Comparison of ENCODE assay signal across 11 cellular contexts in genomic region chr16:4290236-4290830, GRCh38. TPM values are rescaled to one million over a fixed set of nuclear protein-coding genes. Genes with fewer than 3 reads are reported as not detected.
A peak's percentile ranks its signal among the peaks of the same experiment; 100 is the strongest.
DNase-seq lines count a peak whose midpoint lies in the region; ATAC-seq and TF ChIP-seq lines count a peak whose summit lies in the region.
"Had no signal": no experiment of that assay in that cellular context is flagged by ENCODE, and none has a peak within 500 bp of the region (broad histone marks: within the 10 kb centered on the region; RNA-seq: fewer than 3 reads in every experiment).

No MANE protein-coding gene starts in this region.

- H3K36me3 ChIP-seq in BLaER1 treated with 17β-estradiol and CSF1 and Interleukin-3, amounts not matched to agents 10 nM and 100 nM: peaks cover 0 to 1% (median 0%) of the 10 kb centered on the region in 11 experiments; a peak in 1 of 22 replicates
- no peaks in the 10 kb centered on the region for H3K36me3 ChIP-seq in HUES48 (ENCODE audit: control insufficient read depth, insufficient read depth, low read length)
- no peaks in the 10 kb centered on the region for H3K36me3 ChIP-seq in lower lobe of right lung
- no peaks in the 10 kb centered on the region for H3K36me3 ChIP-seq in suprapubic skin

- H3K4me1 ChIP-seq in BLaER1 treated with 17β-estradiol and CSF1 and Interleukin-3, amounts not matched to agents 10 nM and 100 nM: peaks cover 31 to 76% (median 68%) of the 10 kb centered on the region in 10 experiments
- H3K4me1 ChIP-seq in HUES48 (ENCODE audit: control insufficient read depth, insufficient read depth, low read length): peaks cover 17% of the 10 kb centered on the region
- peaks cover 38% of the 10 kb centered on the region for H3K4me1 ChIP-seq in lower lobe of right lung
- H3K4me1 ChIP-seq in suprapubic skin: peaks cover 28% of the 10 kb centered on the region

- WGBS in suprapubic skin: 83% methylated on average over 8 of the region's 8 CpGs

- in situ Hi-C loops in astrocyte of the cerebellum (cut with HindIII; ENCODE audit: low sequenced_read_pairs): loop anchor here (10.0 kb wide), 1 partner anchor 416 kb away; no protein-coding TSS in a partner anchor

- H3K27me3 ChIP-seq in BLaER1 treated with 17β-estradiol and CSF1 and Interleukin-3, amounts not matched to agents 10 nM and 100 nM: no peaks in the 10 kb centered on the region
- H3K27me3 ChIP-seq in HUES48 (ENCODE audit: control insufficient read depth, insufficient read depth, low read length) (no peaks in the 10 kb centered on the region), lower lobe of right lung (ENCODE audit: low read depth) (no peaks in the 10 kb centered on the region), suprapubic skin (peaks cover 2% of the 10 kb centered on the region)

- TF ChIP-seq EP300 in suprapubic skin (IDR thresholded peaks at IDR 0.05): no peak

- H3K9me3 ChIP-seq in BLaER1 treated with 17β-estradiol and CSF1 and Interleukin-3, amounts not matched to agents 10 nM and 100 nM (replicated peaks in 1 of 11): no peaks in the 10 kb centered on the region
- H3K9me3 ChIP-seq in HUES48 (ENCODE audit: control insufficient read depth, insufficient read depth, low read length): no peaks in the 10 kb centered on the region
- H3K9me3 ChIP-seq in lower lobe of right lung: no peaks in the 10 kb centered on the region
- no peaks in the 10 kb centered on the region for H3K9me3 ChIP-seq in suprapubic skin

- H3K4me2 ChIP-seq in BLaER1 treated with 17β-estradiol and CSF1 and Interleukin-3, amounts not matched to agents 10 nM and 100 nM: peak overlapping the region; percentile 40 to 85 (median 64)

- H3K4me3 ChIP-seq in BLaER1 treated with 17β-estradiol and CSF1 and Interleukin-3, amounts not matched to agents 10 nM and 100 nM: no peak overlapping the region
- H3K4me3 ChIP-seq in HUES48 (ENCODE audit: low read depth, low read length) (no peak overlapping the region), astrocyte of the cerebellum (ENCODE audit: low read depth, low read length) (no peak overlapping the region), lower lobe of right lung (no peak overlapping the region), suprapubic skin (no peak overlapping the region)

- intact Hi-C loops in lower lobe of right lung (cut with DNase I): no loop called here

- peak overlapping the region in 10 of 11 experiments; percentile 30 to 76 (median 58); a peak in 20 of 22 replicates for H3K27ac ChIP-seq in BLaER1 treated with 17β-estradiol and CSF1 and Interleukin-3, amounts not matched to agents 10 nM and 100 nM
- H3K27ac ChIP-seq in HUES48 (ENCODE audit: low read depth, low read length) (peak overlapping the region; percentile 81), lower lobe of right lung (peak overlapping the region; percentile 84), suprapubic skin (no peak overlapping the region)
- H3K27ac ChIP-seq: parathyroid adenoma had no signal

- no peak for TF ChIP-seq POLR2A in erythroblast (IDR thresholded peaks at IDR 0.05; ENCODE audit: low read length)
- TF ChIP-seq POLR2A in suprapubic skin (IDR thresholded peaks at IDR 0.05): no peak

- ATAC-seq in lower lobe of right lung: peak; percentile 81 to 90
- ATAC-seq in GM18873 (IDR thresholded peaks at IDR 0.05; ENCODE audit: low FRiP score, unreplicated experiment): no peak

- DNase-seq in astrocyte of the cerebellum (ENCODE audit: low read depth) (no peak), lower lobe of right lung (peak; percentile 59), inferior parietal cortex (ENCODE audit: extremely low spot score) (no peak), erythroblast (lab: John Stamatoyannopoulos, UW) (no peak), suprapubic skin (ENCODE audit: low spot score in 2 of 2) (no peak)
- DNase-seq: NCI-H2081 treated with DMSO at 0.1 percent for 48 hours; stimulated activated naive CD4-positive, alpha-beta T cell treated with Interleukin-2 at 50 U/mL for 16 hours had no signal

- peaks cover 0 to 60% (median 10%) of the 10 kb centered on the region in 11 experiments; a peak in 10 of 22 replicates for H4K20me1 ChIP-seq in BLaER1 treated with 17β-estradiol and CSF1 and Interleukin-3, amounts not matched to agents 10 nM and 100 nM

- H3K9ac ChIP-seq in BLaER1 treated with 17β-estradiol and CSF1 and Interleukin-3, amounts not matched to agents 10 nM and 100 nM: peak overlapping the region in 10 of 11 experiments; percentile 3 to 62 (median 54); a peak in 16 of 22 replicates
- H3K9ac ChIP-seq in HUES48 (ENCODE audit: low read depth, low read length): no peak overlapping the region
- H3K9ac ChIP-seq: parathyroid adenoma had no signal

- TF ChIP-seq CTCF in astrocyte of the cerebellum (IDR thresholded peaks at IDR 0.05; ENCODE audit: low read depth, low read length, missing control alignments): peak; percentile 26
- peak; percentile 30 for TF ChIP-seq CTCF in lower lobe of right lung (IDR thresholded peaks at IDR 0.05)
- TF ChIP-seq CTCF in suprapubic skin (IDR thresholded peaks at IDR 0.05): no peak

RNA-seq across cellular contexts. Expression of gene TFAP4, which starts 17.5 kb away (rescaled TPM):
- total RNA-seq in lower lobe of right lung: 12.9 TPM
- 10 to 100 TPM; 12.0 to 18.3 (median 14.9) TPM for total RNA-seq in suprapubic skin

RNA-seq across cellular contexts. Expression of gene GLIS2, which starts 25.5 kb away (rescaled TPM):
- 21.5 TPM for total RNA-seq in lower lobe of right lung
- 1 to 10 TPM; 1.1 to 3.1 (median 2.3) TPM for total RNA-seq in suprapubic skin

RNA-seq across cellular contexts. Expression of gene SRL, which starts 48.5 kb away (rescaled TPM):
- total RNA-seq in lower lobe of right lung (1.4 TPM), suprapubic skin (1 to 10 TPM in 1 of 4 donors, under 1 TPM in 3; 0.16 to 1.4 (median 0.52) TPM)

Comparison
In these comparisons a context has a peak if more than half of its experiments do, and no peak if none do; other contexts are left out.
1. CTCF ChIP-seq: peak in astrocyte of the cerebellum (single experiment) and lower lobe of right lung (single experiment); none in suprapubic skin (0 of 2).